8 cellular contexts compared by ENCODE assay signal in the genomic region with DNA sequence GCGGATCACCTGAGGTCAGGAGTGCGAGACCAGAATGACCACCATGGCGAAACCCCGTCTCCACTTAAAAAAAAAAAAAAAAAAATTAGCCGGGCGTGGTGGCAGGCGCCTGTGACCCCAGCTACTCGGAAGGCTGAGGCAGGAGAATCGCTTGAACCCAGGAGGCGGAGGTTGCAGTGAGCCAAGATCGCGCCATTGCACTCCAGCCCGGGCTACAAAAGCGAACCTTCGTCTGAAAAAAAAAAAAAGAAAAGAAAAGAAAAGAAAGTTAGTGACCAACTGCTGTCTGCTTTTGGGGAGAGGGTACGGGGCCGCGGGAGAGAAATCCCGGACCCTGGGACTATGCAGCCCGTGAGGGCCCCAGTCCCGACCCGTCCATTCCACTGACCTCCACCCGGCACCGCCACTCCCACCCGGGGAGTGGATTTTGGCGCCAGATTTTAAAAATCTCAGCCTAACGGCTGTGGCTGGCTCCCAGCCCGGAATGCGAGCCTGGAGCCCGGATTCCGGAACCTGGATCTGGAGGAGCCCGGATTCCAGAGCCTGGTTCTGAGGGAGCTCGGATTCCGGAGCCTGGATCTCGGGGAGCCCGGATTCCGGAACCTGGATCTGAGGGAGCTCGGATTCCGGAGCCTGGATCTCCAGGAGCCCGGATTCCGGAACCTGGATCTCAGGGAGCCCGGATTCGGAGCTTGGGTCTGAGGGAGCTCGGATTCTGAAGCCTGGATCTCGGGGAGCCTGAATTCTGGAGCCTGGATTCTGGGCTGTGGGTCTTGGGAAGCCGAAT. TPM values are rescaled to one million over a fixed set of nuclear protein-coding genes. Genes with fewer than 3 reads are reported as not detected.
DNase-seq lines count a peak whose midpoint lies in the region; ATAC-seq and TF ChIP-seq lines count a peak whose summit lies in the region.

No MANE protein-coding gene starts in this region.

- peak overlapping the region; percentile 90 for H3K4me2 ChIP-seq in parathyroid adenoma (ENCODE audit: low read length)

- peak overlapping the region; percentile 82 for H2AFZ ChIP-seq in parathyroid adenoma

- H3K27me3 ChIP-seq in left ventricle myocardium inferior (ENCODE audit: low read depth) (no peaks in the 10 kb centered on the region), parathyroid adenoma (ENCODE audit: control insufficient read depth, insufficient read depth, low read length) (no peaks in the 10 kb centered on the region)

- H3K27ac ChIP-seq in left ventricle myocardium inferior (replicated peaks) (peak overlapping the region; percentile 71), parathyroid adenoma (no peak overlapping the region)

- no peak for ATAC-seq in HG02763 (IDR thresholded peaks at IDR 0.05; ENCODE audit: unreplicated experiment)

- H3K4me1 ChIP-seq in left ventricle myocardium inferior (peaks cover 18% of the 10 kb centered on the region), parathyroid adenoma (no peaks in the 10 kb centered on the region)

- H3K9ac ChIP-seq in parathyroid adenoma: no peak overlapping the region

- DNase-seq in DMS 273 (lab: John Stamatoyannopoulos, UW; ENCODE audit: unreplicated experiment) (peak; percentile 99), NCI-H1092 (lab: John Stamatoyannopoulos, UW) (peak; percentile 78), amniotic stem cell (lab: John Stamatoyannopoulos, UW) (peak; percentile 85), left ventricle myocardium inferior (peak; percentile 90), NCI-H748 (lab: John Stamatoyannopoulos, UW; ENCODE audit: unreplicated experiment) (no peak)
- DNase-seq in stimulated activated CD4-positive, alpha-beta T cell treated with anti-CD3 and anti-CD28 coated beads, Interleukin-2, amount 100 ng/mL, for 48 hours: no peak

- no peaks in the 10 kb centered on the region for H3K79me2 ChIP-seq in parathyroid adenoma

- H3K36me3 ChIP-seq in left ventricle myocardium inferior: no peaks in the 10 kb centered on the region
- H3K36me3 ChIP-seq in parathyroid adenoma (ENCODE audit: control insufficient read depth, insufficient read depth, low read length): no peaks in the 10 kb centered on the region

- no peaks in the 10 kb centered on the region for H3K9me3 ChIP-seq in left ventricle myocardium inferior (replicated peaks)
- H3K9me3 ChIP-seq in parathyroid adenoma (ENCODE audit: control insufficient read depth, low read length): no peaks in the 10 kb centered on the region

- intact Hi-C loops in left ventricle myocardium inferior (cut with micrococcal nuclease): no loop called here

- H3K4me3 ChIP-seq in left ventricle myocardium inferior (peak overlapping the region; percentile 62), parathyroid adenoma (ENCODE audit: low read depth, low read length) (peak overlapping the region; percentile 48)

- TF ChIP-seq CTCF in left ventricle myocardium inferior (IDR thresholded peaks at IDR 0.05; ENCODE audit: borderline replicate concordance) (no peak), parathyroid adenoma (IDR thresholded peaks at IDR 0.05) (no peak)

RNA-seq across cellular contexts. Expression of a gene that starts 6.1 kb away (rescaled TPM):
- 11.0 TPM for total RNA-seq in left ventricle myocardium inferior

RNA-seq across cellular contexts. Expression of a gene that starts 13.1 kb away (rescaled TPM):
- 34.3 TPM for total RNA-seq in left ventricle myocardium inferior

RNA-seq across cellular contexts. Expression of a gene that starts 35.4 kb away (rescaled TPM):
- 87.7 TPM for total RNA-seq in left ventricle myocardium inferior

Comparison
In these comparisons a context has a peak if more than half of its experiments do, and no peak if none do; other contexts are left out.
1. DNase-seq: peak in DMS 273 (single experiment), NCI-H1092 (single experiment), amniotic stem cell (single experiment) and left ventricle myocardium inferior (single experiment); none in stimulated activated CD4-positive, alpha-beta T cell treated with anti-CD3 and anti-CD28 coated beads, Interleukin-2, amount 100 ng/mL, for 48 hours (0 of 2) and NCI-H748 (single experiment).